Comparison of ENCODE assay signal across 16 cellular contexts in genomic region chr6:147075326-147075840, GRCh38.
DNase-seq lines count a peak whose midpoint lies in the region; ATAC-seq, FAIRE-seq and TF ChIP-seq lines count a peak whose summit lies in the region.
"Had no signal": no experiment of that assay in that cellular context is flagged by ENCODE, and none has a peak within 500 bp of the region (broad histone marks: within the 10 kb centered on the region; RNA-seq: fewer than 3 reads in every experiment).

No MANE protein-coding gene starts in this region.

- no peak for FAIRE-seq in K562 (lab: Jason Lieb, UNC)
- FAIRE-seq: D721Med, GM12891 had no signal

- H3K4me2 ChIP-seq in K562 (ENCODE audit: insufficient read depth, low read length): no peak overlapping the region

- in situ Hi-C loops in K562 (cut with MboI): no loop called here

- no peak overlapping the region for H3K9ac ChIP-seq in K562 (ENCODE audit: insufficient read depth in 1 of 2, low read depth in 2 of 2, low read length in 2 of 2)

- 37% methylated on average over 3 of the region's 3 CpGs for WGBS in K562 (ENCODE audit: insufficient coverage, low coverage, missing lambda C conversion rate)
- 91 to 94% methylated on average over 3 of the region's 3 CpGs for whole genome bisulfite sequencing in thyroid gland, 2 donors

- POLR2A ChIA-PET in K562 (lab: Yijun Ruan, JAX): no interaction called here

- H3K4me3 ChIP-seq in K562: no peak overlapping the region
- no peak overlapping the region for H3K4me3 ChIP-seq in thyroid gland (replicated peaks in 1 of 3)

- ATAC-seq in K562: no peak
- ATAC-seq: CD8-positive, alpha-beta T cell; HCT116 had no signal

- CTCF ChIA-PET in K562 (lab: Yijun Ruan, JAX; ENCODE audit: low intra/inter-chr PET ratio): no interaction called here

- H4K20me1 ChIP-seq in K562 (replicated peaks; ENCODE audit: control insufficient read depth, insufficient read depth, low read length): no peaks in the 10 kb centered on the region

- TF ChIP-seq CTCF in K562 (IDR thresholded peaks at IDR 0.05 in 2 of 3, conservative IDR thresholded peaks at IDR 0.05 in 1 of 3; ENCODE audit: insufficient read depth in 2 of 3, low read depth in 1 of 3, low read length in 3 of 3) (no peak), thyroid gland (IDR thresholded peaks at IDR 0.05) (no peak), GM20000 (IDR thresholded peaks at IDR 0.05; ENCODE audit: extremely low read depth, missing control alignments) (no peak)

- TF ChIP-seq EP300 in K562 (IDR thresholded peaks at IDR 0.05; ENCODE audit: low read length): no peak

- no peaks in the 10 kb centered on the region for H3K27me3 ChIP-seq in K562 (ENCODE audit: control insufficient read depth in 2 of 2, insufficient read depth in 2 of 2, low read length in 2 of 2)
- H3K27me3 ChIP-seq in thyroid gland: no peaks in the 10 kb centered on the region

- no peak overlapping the region for H3K27ac ChIP-seq in K562 (ENCODE audit: extremely low read depth, low read depth, low read length)
- H3K27ac ChIP-seq in cingulate gyrus (ENCODE audit: low read depth, low read length): peak overlapping the region; percentile 15
- peak overlapping the region; percentile 83 to 94 (median 91) for H3K27ac ChIP-seq in thyroid gland
- H3K27ac ChIP-seq: 22Rv1, HL-60 had no signal

- TF ChIP-seq RAD21 in K562 (CRISPR knock-in tag; conservative IDR thresholded peaks at IDR 0.05 in 1 of 2, IDR thresholded peaks at IDR 0.05 in 1 of 2): no peak

- H3K9me3 ChIP-seq in K562 (replicated peaks; ENCODE audit: control insufficient read depth, insufficient read depth, low read depth, low read length) (no peaks in the 10 kb centered on the region), thyroid gland (no peaks in the 10 kb centered on the region)

- no peaks in the 10 kb centered on the region for H3K79me2 ChIP-seq in K562 (ENCODE audit: control insufficient read depth, insufficient read depth, low read length)

- H3K9me1 ChIP-seq in K562 (ENCODE audit: control insufficient read depth, insufficient read depth, low read length): no peaks in the 10 kb centered on the region

- H2AFZ ChIP-seq in K562 (ENCODE audit: low read depth, low read length): peak overlapping the region; percentile 41; the same call in 1 of the 2 replicates

- H3K36me3 ChIP-seq in K562 (ENCODE audit: control insufficient read depth, insufficient read depth, low read length) (no peaks in the 10 kb centered on the region), thyroid gland (no peaks in the 10 kb centered on the region)

- intact Hi-C loops in K562 (cut with micrococcal nuclease) (no loop called here), thyroid gland (cut with DNase I) (no loop called here)

- BruUV-seq in K562 (replicated peaks; lab: Mats Ljungman, UMichigan): no TSS peak

- TF ChIP-seq POLR2A in K562 (conservative IDR thresholded peaks at IDR 0.05) (no peak), thyroid gland (IDR thresholded peaks at IDR 0.05) (no peak)

- DNase-seq in DMS 273 (lab: John Stamatoyannopoulos, UW; ENCODE audit: unreplicated experiment) (peak; percentile 10), DMS 273 treated with DMSO at 0.1 percent for 48 hours (lab: John Stamatoyannopoulos, UW) (no peak), K562 (ENCODE audit: extremely low read depth in 1 of 4, low spot score in 3 of 4) (no peak), thyroid gland (peak in 1 of 2 donors; percentile 15), DMS114 treated with DMSO at 0.1 percent for 48 hours (lab: John Stamatoyannopoulos, UW; ENCODE audit: unreplicated experiment) (no peak), GM20000 (ENCODE audit: low spot score) (no peak)
- DNase-seq in activated T-cell treated with anti-CD3 and anti-CD28 coated beads, Interleukin-2, amount 50 U/mL, for 1 hour: no peak
- DNase-seq: CD8-positive, alpha-beta T cell; COR-L47; KBM-7 had no signal

- H3K4me1 ChIP-seq in K562 (replicated peaks in 1 of 2; ENCODE audit: control insufficient read depth in 2 of 2, insufficient read depth in 2 of 2, low read length in 2 of 2) (no peaks in the 10 kb centered on the region), thyroid gland (peaks cover 28 to 43% of the 10 kb centered on the region in 2 donors)

TF ChIP-seq in K562, 482 proteins besides CTCF, POLR2A, EP300 and RAD21 (continues in another document):
- TF ChIP-seq ZNF644 (tag; IDR thresholded peaks at IDR 0.05; ENCODE audit: low read depth) (no peak), GATAD2B (IDR thresholded peaks at IDR 0.05; ENCODE audit: borderline replicate concordance) (no peak), ZEB2 (IDR thresholded peaks at IDR 0.05) (no peak), YBX1 (IDR thresholded peaks at IDR 0.05) (no peak), ZNF407 (IDR thresholded peaks at IDR 0.05; ENCODE audit: low read depth) (no peak), PRDM10 (IDR thresholded peaks at IDR 0.05; ENCODE audit: partially characterized antibody) (no peak)
